31 cellular contexts compared by ENCODE assay signal in genomic region chr10:127867805-127868204, GRCh38. TPM values are rescaled to one million over a fixed set of nuclear protein-coding genes. Genes with fewer than 3 reads are reported as not detected.
"Had no signal": no experiment of that assay in that cellular context is flagged by ENCODE, and none has a peak within 500 bp of the region (broad histone marks: within the 10 kb centered on the region; RNA-seq: fewer than 3 reads in every experiment).

No MANE protein-coding gene starts in this region.

- H3K4me3 ChIP-seq: stomach, suprapubic skin, testis, thoracic aorta, thyroid gland, tibial artery, tibial nerve, transverse colon, upper lobe of left lung, upper lobe of right lung, uterus, vagina had no signal

- H3K27ac ChIP-seq: stomach, suprapubic skin, testis, thoracic aorta, thyroid gland, tibial artery, tibial nerve, transverse colon, upper lobe of left lung, upper lobe of right lung, uterus, vagina had no signal

- H3K9me3 ChIP-seq: testis, thyroid gland, vagina had no signal

- H3K4me1 ChIP-seq: thyroid gland, upper lobe of left lung, upper lobe of right lung, vagina had no signal

- H3K36me3 ChIP-seq: stomach, suprapubic skin, thoracic aorta, thyroid gland, tibial artery, tibial nerve, transverse colon, upper lobe of left lung, upper lobe of right lung, uterus, vagina had no signal

- FAIRE-seq: urothelium cell line had no signal

- ATAC-seq: stimulated activated effector memory CD8-positive, alpha-beta T cell treated with anti-CD3 and anti-CD28 coated beads, Interleukin-12 subunit alpha, Interleukin-12 subunit beta, amount 100 ng/mL, for 72 hours; stimulated activated memory B cell treated with anti-CD40 and anti-IgM and Interleukin-4, amounts not matched to agents 10 μg/mL and 1 μg/mL and 100 μg/mL, for 72 hours; stimulated activated naive B cell treated with anti-CD40 and anti-IgM and Interleukin-4, amounts not matched to agents 10 μg/mL and 1 μg/mL and 100 μg/mL, for 72 hours; stimulated activated naive CD8-positive, alpha-beta T cell treated with anti-CD3 and anti-CD28 coated beads, Interleukin-15, amount 100 ng/mL, for 72 hours; stimulated activated naive CD8-positive, alpha-beta T cell treated with anti-CD3 and anti-CD28 coated beads, Interleukin-15, Interleukin-2, amounts not matched to agents 100 U/mL and 50 U/mL, for 24 hours; upper lobe of right lung had no signal

- DNase-seq: stimulated activated CD4-positive, alpha-beta T cell treated with anti-CD3 and anti-CD28 coated beads, Interleukin-2, amount 100 ng/mL, for 48 hours; stimulated activated CD4-positive, alpha-beta T cell treated with anti-CD3 and anti-CD28 coated beads, Interleukin-4, amount 100 ng/mL, for 1 hour; stimulated activated CD4-positive, alpha-beta T cell treated with anti-CD3 and anti-CD28 coated beads, Interleukin-4, amount 100 ng/mL, for 24 hours; stimulated activated CD4-positive, alpha-beta T cell treated with anti-CD3 and anti-CD28 coated beads, Interleukin-4, amount 100 ng/mL, for 4 hours; stimulated activated CD8-positive, alpha-beta memory T cell treated with anti-CD3 and anti-CD28 coated beads, Interleukin-4, amount 100 ng/mL, for 48 hours; stimulated activated naive B cell treated with anti-CD40 and anti-IgM and Interleukin-4, amounts not matched to agents 10 μg/mL and 1 μg/mL and 100 μg/mL, for 72 hours; stimulated activated naive CD4-positive, alpha-beta T cell; stimulated activated naive CD4-positive, alpha-beta T cell treated with Interleukin-2 at 50 U/mL for 16 hours; stimulated activated naive CD8-positive, alpha-beta T cell treated with anti-CD3 and anti-CD28 coated beads, Interleukin-15, amount 100 ng/mL, for 72 hours; stimulated activated naive CD8-positive, alpha-beta T cell treated with anti-CD3 and anti-CD28 coated beads, Interleukin-15, Interleukin-2, amounts not matched to agents 100 U/mL and 50 U/mL, for 24 hours; stomach; substantia nigra; testis; thyroid gland; tibial artery; transverse colon; trophoblast cell; upper lobe of left lung; upper lobe of right lung; uterus had no signal

- H3K27me3 ChIP-seq: suprapubic skin, testis, thyroid gland, tibial artery, tibial nerve, transverse colon, upper lobe of left lung, upper lobe of right lung, uterus, vagina had no signal

RNA-seq across cellular contexts. Expression of gene CLRN3, which starts 24.9 kb away (rescaled TPM):
- total RNA-seq: subcutaneous adipose tissue, suprapubic skin, temporal lobe, thoracic aorta, thyroid gland, tibial nerve, upper lobe of right lung, ureter, uterus, vagina had no signal
- polyA plus RNA-seq: urinary bladder had no signal
